ENCODE assay signal across 8 cellular contexts in the genomic region with DNA sequence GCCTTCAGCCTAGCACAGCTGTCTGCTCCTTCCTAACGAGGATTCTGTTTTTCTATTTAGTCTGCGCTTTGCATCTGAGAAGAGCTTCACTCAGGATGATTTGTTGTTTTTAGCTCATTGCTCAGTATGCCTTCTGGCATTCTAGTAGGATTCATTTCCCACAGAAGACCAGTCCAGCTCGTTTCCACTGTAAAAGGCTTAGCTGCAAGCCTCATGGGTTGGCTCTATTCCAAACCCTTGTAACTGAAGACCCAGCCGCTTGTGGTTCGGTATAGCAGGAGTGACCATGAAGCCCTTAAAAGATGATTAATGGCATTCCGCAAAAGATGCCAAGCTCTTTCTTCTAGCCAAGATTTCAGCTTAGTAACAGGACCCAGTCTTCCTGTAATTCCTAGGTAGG. TPM values are rescaled to one million over a fixed set of nuclear protein-coding genes. Genes with fewer than 3 reads are reported as not detected.
DNase-seq lines count a peak whose midpoint lies in the region; ATAC-seq and TF ChIP-seq lines count a peak whose summit lies in the region.

No MANE protein-coding gene starts in this region.

- TF ChIP-seq CTCF in SK-N-SH (IDR thresholded peaks at IDR 0.05), result no peak

- CTCF ChIA-PET in SK-N-SH (lab: Yijun Ruan, JAX), result interaction anchor here (0.8 to 2.0 kb wide), 4 partner anchors 10 to 186 kb away, joined by 3 to 8 read pairs (median 7); no protein-coding TSS in a partner anchor

- POLR2A ChIA-PET in SK-N-SH (lab: Yijun Ruan, JAX), result no interaction called here

- H4K20me1 ChIP-seq in SK-N-SH (ENCODE audit: insufficient read depth), result no peaks in the 10 kb centered on the region

- H3K36me3 ChIP-seq in SK-N-SH (replicated peaks in 1 of 2; ENCODE audit: control insufficient read depth in 1 of 2, insufficient read depth in 2 of 2, low read length in 1 of 2), result no peaks in the 10 kb centered on the region

- TF ChIP-seq EP300 in SK-N-SH (IDR thresholded peaks at IDR 0.05; ENCODE audit: borderline replicate concordance in 1 of 2, low read depth in 1 of 2, low read length in 1 of 2), result no peak

- H3K4me3 ChIP-seq in SK-N-SH (ENCODE audit: low read depth in 2 of 2, low read length in 1 of 2), result no peak overlapping the region

- peaks cover 4% of the 10 kb centered on the region for H3F3A ChIP-seq in SK-N-SH (replicated peaks; ENCODE audit: insufficient read depth)

- no peaks in the 10 kb centered on the region for H3K9me2 ChIP-seq in SK-N-SH

- DNase-seq in A172 (ENCODE audit: low spot score) (peak; percentile 84), LHCN-M2 (ENCODE audit: low read depth) (peak; percentile 98), SK-N-SH (peak; percentile 8), glomerular visceral epithelial cell (ENCODE audit: extremely low spot score) (peak; percentile 98), hippocampal formation (lab: John Stamatoyannopoulos, UW) (no peak), ecto neural progenitor cell (ENCODE audit: low spot score) (no peak), NOMO-1 treated with dmso at 0.1 percent for 144 hours (lab: John Stamatoyannopoulos, UW; ENCODE audit: unreplicated experiment) (no peak)

- peak overlapping the region; percentile 15; the same call in 1 of the 2 replicates for H3K4me2 ChIP-seq in SK-N-SH

- ATAC-seq in GM18498 (IDR thresholded peaks at IDR 0.05; ENCODE audit: unreplicated experiment), result no peak

- 5% methylated on average over 6 of the region's 6 CpGs for WGBS in SK-N-SH (ENCODE audit: low lambda C conversion rate)

- H3K27ac ChIP-seq in SK-N-SH (ENCODE audit: low read depth in 2 of 2, low read length in 1 of 2), result no peak overlapping the region

- 0 out of 4 replicates have a peak, but pooled peaks cover 0 to 4% of the 10 kb centered on the region in 2 experiments for H3K4me1 ChIP-seq in SK-N-SH (ENCODE audit: control insufficient read depth in 1 of 2, insufficient read depth in 2 of 2, low read depth in 1 of 2, low read length in 1 of 2)

- no peak overlapping the region for H2AFZ ChIP-seq in SK-N-SH (ENCODE audit: low read depth)

- TF ChIP-seq RAD21 in SK-N-SH (IDR thresholded peaks at IDR 0.05; ENCODE audit: low read length), result no peak

- no peaks in the 10 kb centered on the region for H3K9me3 ChIP-seq in SK-N-SH

- peaks cover 42% of the 10 kb centered on the region; the same call in 1 of the 2 replicates for H3K27me3 ChIP-seq in SK-N-SH (ENCODE audit: insufficient read depth)

- no peak overlapping the region for H3K9ac ChIP-seq in SK-N-SH

- H3K79me2 ChIP-seq in SK-N-SH (ENCODE audit: insufficient read depth), result no peaks in the 10 kb centered on the region

TF ChIP-seq in SK-N-SH, 30 proteins besides CTCF, POLR2A, EP300 and RAD21:
- TF ChIP-seq ELF1 (IDR thresholded peaks at IDR 0.05), result no peak
- TF ChIP-seq FOXM1 (IDR thresholded peaks at IDR 0.05; ENCODE audit: low read depth), result 0 out of 2 replicates have a peak, but pooled peaks have one; percentile 23
- TF ChIP-seq NFIC (IDR thresholded peaks at IDR 0.05; ENCODE audit: borderline replicate concordance), result peak; percentile 80
- TF ChIP-seq, protein P1, sequence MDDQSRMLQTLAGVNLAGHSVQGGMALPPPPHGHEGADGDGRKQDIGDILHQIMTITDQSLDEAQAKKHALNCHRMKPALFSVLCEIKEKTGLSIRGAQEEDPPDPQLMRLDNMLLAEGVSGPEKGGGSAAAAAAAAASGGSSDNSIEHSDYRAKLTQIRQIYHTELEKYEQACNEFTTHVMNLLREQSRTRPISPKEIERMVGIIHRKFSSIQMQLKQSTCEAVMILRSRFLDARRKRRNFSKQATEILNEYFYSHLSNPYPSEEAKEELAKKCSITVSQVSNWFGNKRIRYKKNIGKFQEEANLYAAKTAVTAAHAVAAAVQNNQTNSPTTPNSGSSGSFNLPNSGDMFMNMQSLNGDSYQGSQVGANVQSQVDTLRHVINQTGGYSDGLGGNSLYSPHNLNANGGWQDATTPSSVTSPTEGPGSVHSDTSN (IDR thresholded peaks at IDR 0.05), result peak; percentile 57; the same call in 1 of the 2 replicates
- no peak for TF ChIP-seq FOXJ3 (CRISPR knock-in tag; IDR thresholded peaks at IDR 0.05)
- TF ChIP-seq TCF12 (IDR thresholded peaks at IDR 0.05), result peak; percentile 54; the same call in 1 of the 2 replicates
- no peak for TF ChIP-seq JUND (IDR thresholded peaks at IDR 0.05)
- no peak for TF ChIP-seq CHD2 (IDR thresholded peaks at IDR 0.05; ENCODE audit: low read length, partially characterized antibody)
- no peak for TF ChIP-seq SIN3A (IDR thresholded peaks at IDR 0.05; ENCODE audit: borderline replicate concordance, low read depth, low read length)

RNA-seq across cellular contexts. Expression of gene ADGRF1, which starts 7.2 kb away (rescaled TPM):
- not detected in 2 replicates for total RNA-seq in A172 (2014; rRNA removed; shearing (Covaris generic))
- total RNA-seq in LHCN-M2 (2014; rRNA removed), result not detected in 2 replicates
- polyA plus RNA-seq in LHCN-M2 (2012), result not detected
- polyA plus RNA-seq in SK-N-SH (2012; rRNA removed), result not detected in 2 replicates
- polyA plus RNA-seq in SK-N-SH (2012; cell fraction: cytosol; rRNA removed), result not detected in 2 replicates
- polyA plus RNA-seq in SK-N-SH (2012; cell fraction: nucleus; rRNA removed), result not detected in 2 replicates

Comparison
In these comparisons a context has a peak if more than half of its experiments do, and no peak if none do; other contexts are left out.
1. DNase-seq: peak in A172 (single experiment), LHCN-M2 (single experiment), SK-N-SH (single experiment) and glomerular visceral epithelial cell (single experiment); none in hippocampal formation (0 of 2), ecto neural progenitor cell (single experiment) and NOMO-1 treated with dmso at 0.1 percent for 144 hours (single experiment).